ENCODE assay signal across 8 cellular contexts in genomic region chr1:43172532-43172972, GRCh38. TPM values are rescaled to one million over a fixed set of nuclear protein-coding genes. Genes with fewer than 3 reads are reported as not detected.
A peak's percentile ranks its signal among the peaks of the same experiment; 100 is the strongest.
DNase-seq lines count a peak whose midpoint lies in the region; ATAC-seq, FAIRE-seq and TF ChIP-seq lines count a peak whose summit lies in the region.

No MANE protein-coding gene starts in this region.

- no peak overlapping the region for H3K23ac ChIP-seq in H1 (ENCODE audit: insufficient read length)
- H3K23ac ChIP-seq in mesendoderm (ENCODE audit: low read length): no peak overlapping the region

- no peak overlapping the region for H4K5ac ChIP-seq in H1 (ENCODE audit: insufficient read length, low read depth, low read length)
- no peak overlapping the region for H4K5ac ChIP-seq in mesendoderm (ENCODE audit: low read length)

- H2BK20ac ChIP-seq in H1 (ENCODE audit: low read length): no peak overlapping the region

- DNase-seq in AG08395 (ENCODE audit: low spot score) (peak; percentile 95), NCI-H524 (lab: John Stamatoyannopoulos, UW) (peak; percentile 78 to 80), H1 (ENCODE audit: low read depth in 1 of 2, low spot score in 2 of 2) (peak in 1 of 2 experiments; percentile 46), mesendoderm (peak; percentile 93)
- peak; percentile 83 for DNase-seq in activated CD4-positive, alpha-beta T cell treated with anti-CD3 and anti-CD28 coated beads, Interleukin-2, amount 50 U/mL, for 1 hour
- peak; percentile 78 for DNase-seq in stimulated activated CD8-positive, alpha-beta memory T cell treated with anti-CD3 and anti-CD28 coated beads, Interleukin-12 subunit alpha, Interleukin-12 subunit beta, amount 100 ng/mL, for 1 hour (ENCODE audit: low read depth)

- CTCF ChIA-PET in H1 (lab: Charles Lee; ENCODE audit: partially characterized antibody): no interaction called here

- H3K79me1 ChIP-seq in H1 (ENCODE audit: low read depth, low read length) (peaks cover 5% of the 10 kb centered on the region), mesendoderm (ENCODE audit: low read length) (peaks cover 16% of the 10 kb centered on the region)

- H3K56ac ChIP-seq in H1 (replicated peaks; ENCODE audit: insufficient read length, low read depth, low read length) (no peak overlapping the region), mesendoderm (ENCODE audit: low read length) (peak overlapping the region; percentile 96)

- H3K4me2 ChIP-seq in H1 (ENCODE audit: insufficient read depth in 1 of 2, low read depth in 2 of 2, low read length in 2 of 2): peak overlapping the region; percentile 87 to 91; a peak in 3 of 4 replicates
- H3K4me2 ChIP-seq in mesendoderm (ENCODE audit: low read length): no peak overlapping the region

- H3K27me3 ChIP-seq in H1 (replicated peaks in 1 of 4; ENCODE audit: control insufficient read depth in 3 of 4, extremely low read depth in 1 of 4, insufficient read depth in 3 of 4, low read length in 3 of 4) (peaks cover 0 to 2% (median 0%) of the 10 kb centered on the region in 4 experiments; a peak in 2 of 7 replicates), mesendoderm (ENCODE audit: insufficient read depth, low read length, poor library complexity) (no peaks in the 10 kb centered on the region)

- peaks cover 1 to 9% (median 6%) of the 10 kb centered on the region in 4 experiments; a peak in 5 of 7 replicates for H3K4me1 ChIP-seq in H1 (replicated peaks in 1 of 4; ENCODE audit: control insufficient read depth in 3 of 4, insufficient read depth in 4 of 4, low read length in 3 of 4)
- peaks cover 5% of the 10 kb centered on the region for H3K4me1 ChIP-seq in mesendoderm (ENCODE audit: control insufficient read depth, low read depth, low read length)

- H3K14ac ChIP-seq in H1 (ENCODE audit: insufficient read length): no peak overlapping the region

- no peak for FAIRE-seq in H1 (lab: Jason Lieb, UNC)

- peaks cover 2 to 16% of the 10 kb centered on the region in 2 experiments for H3K79me2 ChIP-seq in H1 (ENCODE audit: control insufficient read depth in 1 of 2, insufficient read depth in 2 of 2, low read length in 2 of 2)
- H3K79me2 ChIP-seq in mesendoderm (ENCODE audit: control insufficient read depth, insufficient read depth, low read length): peaks cover 19% of the 10 kb centered on the region

- no peak overlapping the region for H2AFZ ChIP-seq in H1 (ENCODE audit: low read length)

- H3K9ac ChIP-seq in H1 (replicated peaks in 1 of 4; ENCODE audit: extremely low read depth in 1 of 4, low read depth in 3 of 4, low read length in 3 of 4) (no peak overlapping the region), mesendoderm (ENCODE audit: low read length) (no peak overlapping the region)

- TF ChIP-seq CTCF in H1 (IDR thresholded peaks at IDR 0.05; ENCODE audit: control extremely low read depth in 1 of 3, insufficient read depth in 1 of 3, low read depth in 1 of 3, low read length in 3 of 3): no peak

- no peaks in the 10 kb centered on the region for H3K9me3 ChIP-seq in H1 (ENCODE audit: insufficient read depth in 2 of 2, low read depth in 1 of 2, low read length in 1 of 2)

- H2AK5ac ChIP-seq in H1 (ENCODE audit: low read depth, low read length) (no peak overlapping the region), mesendoderm (ENCODE audit: low read length) (no peak overlapping the region)

- H3K27ac ChIP-seq in H1 (ENCODE audit: low read depth, low read length) (no peak overlapping the region), mesendoderm (ENCODE audit: low read depth, low read length) (no peak overlapping the region)

- no peak overlapping the region for H2BK120ac ChIP-seq in H1 (replicated peaks; ENCODE audit: low read depth, low read length)
- H2BK120ac ChIP-seq in mesendoderm (ENCODE audit: low read depth, low read length): no peak overlapping the region

- H3K23me2 ChIP-seq in H1 (ENCODE audit: low read depth, low read length): peaks cover 6% of the 10 kb centered on the region

- TF ChIP-seq POLR2A in H1 (IDR thresholded peaks at IDR 0.05; ENCODE audit: control extremely low read depth in 1 of 2, low read depth in 2 of 2, low read length in 2 of 2): no peak

- H4K8ac ChIP-seq in H1 (ENCODE audit: extremely low read depth, insufficient read depth, low read length): no peak overlapping the region
- no peak overlapping the region for H4K8ac ChIP-seq in mesendoderm (ENCODE audit: low read depth, low read length)

- TF ChIP-seq RAD21 in H1 (IDR thresholded peaks at IDR 0.05 in 1 of 2, conservative IDR thresholded peaks at IDR 0.05 in 1 of 2; ENCODE audit: low read depth in 2 of 2, low read length in 2 of 2): no peak

- H2BK5ac ChIP-seq in H1 (ENCODE audit: low read depth, low read length): no peak overlapping the region
- no peak overlapping the region for H2BK5ac ChIP-seq in mesendoderm (ENCODE audit: low read length)

- H3K36me3 ChIP-seq in H1 (ENCODE audit: control insufficient read depth in 2 of 4, insufficient read depth in 4 of 4, low read length in 3 of 4): peaks cover 0 to 27% (median 17%) of the 10 kb centered on the region in 4 experiments
- H3K36me3 ChIP-seq in mesendoderm (ENCODE audit: control insufficient read depth, insufficient read depth, low read length): peaks cover 3% of the 10 kb centered on the region

- H3K18ac ChIP-seq in H1 (ENCODE audit: extremely low read depth, low read length) (no peak overlapping the region), mesendoderm (ENCODE audit: low read length) (no peak overlapping the region)

- WGBS in H1 (ENCODE audit: extremely low coverage in 1 of 2, insufficient coverage in 1 of 2, insufficient read length in 1 of 2, insufficient replicate concordance in 2 of 2, low coverage in 1 of 2, low lambda C conversion rate in 2 of 2, missing lambda C conversion rate in 1 of 2), 2 experiments: 14% methylated on average over 6 of the region's 19 CpGs; no CpG with 5 or more reads in 1 of the 2 experiments
- no CpG with 5 or more reads among the region's 19 CpGs for WGBS in mesendoderm (ENCODE audit: extremely low coverage, insufficient coverage, low lambda C conversion rate)

- no peak for TF ChIP-seq EP300 in H1 (IDR thresholded peaks at IDR 0.05; ENCODE audit: borderline replicate concordance in 1 of 2, low read depth in 2 of 2, low read length in 2 of 2)

- H3K4ac ChIP-seq in H1 (replicated peaks; ENCODE audit: insufficient read length, low read depth, low read length) (no peak overlapping the region), mesendoderm (ENCODE audit: low read depth, low read length) (no peak overlapping the region)

- ATAC-seq in GM19043 (IDR thresholded peaks at IDR 0.05; ENCODE audit: low read depth, unreplicated experiment): peak; percentile 61
- peak; percentile 32 for ATAC-seq in HG03439 (IDR thresholded peaks at IDR 0.05; ENCODE audit: unreplicated experiment)

- H4K91ac ChIP-seq in H1 (replicated peaks; ENCODE audit: insufficient read length, low read length): no peak overlapping the region

- H4K20me1 ChIP-seq in H1 (replicated peaks in 1 of 2; ENCODE audit: control insufficient read depth in 1 of 2, insufficient read depth in 2 of 2, low read length in 2 of 2): peaks cover 0 to 3% of the 10 kb centered on the region in 2 experiments

- H2BK15ac ChIP-seq in H1 (ENCODE audit: low read length) (no peak overlapping the region), mesendoderm (replicated peaks; ENCODE audit: low read depth) (no peak overlapping the region)

- POLR2A ChIA-PET in H1 (lab: Charles Lee; ENCODE audit: partially characterized antibody): interaction anchor here (0.9 kb wide), 1 partner anchor 15 kb away, joined by 4 read pairs; no protein-coding TSS in a partner anchor

- H3K4me3 ChIP-seq in H1 (ENCODE audit: extremely low read depth in 1 of 4, insufficient read depth in 2 of 4, low read depth in 3 of 4, low read length in 4 of 4): peak overlapping the region; percentile 81 to 94 (median 85)
- peak overlapping the region; percentile 98 for H3K4me3 ChIP-seq in mesendoderm (ENCODE audit: low read length)

- H2BK12ac ChIP-seq in H1 (ENCODE audit: low read depth, low read length): no peak overlapping the region

TF ChIP-seq in H1, 55 proteins besides CTCF, POLR2A, EP300 and RAD21 (continues in another document):
- TF ChIP-seq BCL11A (IDR thresholded peaks at IDR 0.05; ENCODE audit: low read depth in 2 of 2, low read length in 2 of 2) (no peak), SIN3A (conservative IDR thresholded peaks at IDR 0.05 in 1 of 2, IDR thresholded peaks at IDR 0.05 in 1 of 2; ENCODE audit: low read depth in 1 of 2, low read length in 2 of 2) (peak in 1 of 2 experiments; percentile 80; a peak in 1 of 4 replicates), GABPA (IDR thresholded peaks at IDR 0.05; ENCODE audit: borderline replicate concordance, insufficient read depth, low read length) (no peak)
- TF ChIP-seq, protein P1, sequence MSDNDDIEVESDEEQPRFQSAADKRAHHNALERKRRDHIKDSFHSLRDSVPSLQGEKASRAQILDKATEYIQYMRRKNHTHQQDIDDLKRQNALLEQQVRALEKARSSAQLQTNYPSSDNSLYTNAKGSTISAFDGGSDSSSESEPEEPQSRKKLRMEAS (IDR thresholded peaks at IDR 0.05): peak; percentile 97

RNA-seq across cellular contexts. Expression of gene CFAP57, which starts 0.4 kb away (rescaled TPM):
- 0.23 and 0.80 TPM in 2 replicates for total RNA-seq in H1 (2021; fragmentation: NEBNext Ultra II Directional; extraction: Animal tissue kit (Norgen Biotek cat#: 25700))
- polyA plus RNA-seq in H1 (2011; rRNA removed): 0.20 and 0.36 TPM in 2 replicates
- 0.21 TPM for polyA plus RNA-seq in H1 (2011; cell fraction: cytosol; rRNA removed)
- polyA plus RNA-seq in H1 (2011; cell fraction: nucleus; rRNA removed): 0.46 TPM
- polyA plus RNA-seq in H1 (2012, experiment 1 of 2): 0.16 to 1.2 TPM (median 0.36 TPM) in 4 replicates
- polyA plus RNA-seq in H1 (2012, experiment 2 of 2): not detected
- polyA plus RNA-seq in H1 (2013, experiment 1 of 2): 0.14 TPM
- 0.13 TPM for polyA plus RNA-seq in H1 (2013, experiment 2 of 2)
- 0.38 and 0.39 TPM in 2 replicates for polyA minus RNA-seq in H1 (2011; rRNA and poly(A)+ RNA removed)
- not detected for polyA minus RNA-seq in H1 (2011; cell fraction: cytosol; rRNA and poly(A)+ RNA removed)
- 1.5 TPM for polyA minus RNA-seq in H1 (2011; cell fraction: nucleus; rRNA and poly(A)+ RNA removed)
- 0.22 TPM for polyA plus RNA-seq in mesendoderm (2013, experiment 1 of 2)
- 0.15 TPM for polyA plus RNA-seq in mesendoderm (2013, experiment 2 of 2)

RNA-seq across cellular contexts. Expression of gene EBNA1BP2, which starts 0.5 kb away (rescaled TPM):
- total RNA-seq in H1 (2021; fragmentation: NEBNext Ultra II Directional; extraction: Animal tissue kit (Norgen Biotek cat#: 25700)): 102 and 104 TPM in 2 replicates
- polyA plus RNA-seq in H1 (2011; rRNA removed): 31.0 and 46.0 TPM in 2 replicates
- 66.3 TPM for polyA plus RNA-seq in H1 (2011; cell fraction: cytosol; rRNA removed)
- 60.5 TPM for polyA plus RNA-seq in H1 (2011; cell fraction: nucleus; rRNA removed)
- 105 to 125 TPM (median 112 TPM) in 4 replicates for polyA plus RNA-seq in H1 (2012, experiment 1 of 2)
- polyA plus RNA-seq in H1 (2012, experiment 2 of 2): 34.5 TPM
- 128 TPM for polyA plus RNA-seq in H1 (2013, experiment 1 of 2)
- polyA plus RNA-seq in H1 (2013, experiment 2 of 2): 128 TPM
- 25.7 and 31.5 TPM in 2 replicates for polyA minus RNA-seq in H1 (2011; rRNA and poly(A)+ RNA removed)
- polyA minus RNA-seq in H1 (2011; cell fraction: cytosol; rRNA and poly(A)+ RNA removed): 28.8 TPM
- polyA minus RNA-seq in H1 (2011; cell fraction: nucleus; rRNA and poly(A)+ RNA removed): 31.6 TPM
- 185 TPM for polyA plus RNA-seq in mesendoderm (2013, experiment 1 of 2)
- polyA plus RNA-seq in mesendoderm (2013, experiment 2 of 2): 187 TPM
